ENCODE assay signal across 12 cellular contexts in genomic region chr1:28296401-28297220, GRCh38. TPM values are rescaled to one million over a fixed set of nuclear protein-coding genes. Genes with fewer than 3 reads are reported as not detected.
DNase-seq lines count a peak whose midpoint lies in the region; ATAC-seq, FAIRE-seq and TF ChIP-seq lines count a peak whose summit lies in the region.
"Had no signal": no experiment of that assay in that cellular context is flagged by ENCODE, and none has a peak within 500 bp of the region (broad histone marks: within the 10 kb centered on the region; RNA-seq: fewer than 3 reads in every experiment).

No MANE protein-coding gene starts in this region.

- no peaks in the 10 kb centered on the region for H3K36me3 Mint-ChIP-seq in activated CD4-positive, alpha-beta T cell treated with anti-CD3 and anti-CD28 coated beads, Interleukin-2, amount 10 ng/mL, durations not matched to agents 7 days and 5 days (ENCODE audit: low read depth)

- FAIRE-seq in HTR-8/SVneo (lab: Jason Lieb, UNC), result no peak

- CTCF ChIA-PET in activated CD4-positive, alpha-beta T cell treated with anti-CD3 and anti-CD28 coated beads, Interleukin-2, amount 10 ng/mL, durations not matched to agents 7 days and 5 days (lab: Charles Lee), result no interaction called here

- peaks cover 10% of the 10 kb centered on the region for H3K4me1 ChIP-seq in iPS-18a (ENCODE audit: control insufficient read depth, low read depth, low read length)
- H3K4me1 ChIP-seq: prostate gland had no signal

- H3K9me3 ChIP-seq in iPS-18a (ENCODE audit: control insufficient read depth, low read depth, low read length), result no peaks in the 10 kb centered on the region
- H3K9me3 ChIP-seq: prostate gland had no signal

- H3K27ac Mint-ChIP-seq in activated CD4-positive, alpha-beta T cell treated with anti-CD3 and anti-CD28 coated beads, Interleukin-2, amount 10 ng/mL, durations not matched to agents 7 days and 5 days, result no peak overlapping the region

- no peak overlapping the region for H3K9ac ChIP-seq in iPS-18a (ENCODE audit: low read length)

- TF ChIP-seq CTCF in GM20000 (IDR thresholded peaks at IDR 0.05; ENCODE audit: extremely low read depth, missing control alignments), result no peak

- peaks cover 15% of the 10 kb centered on the region for H3K27me3 Mint-ChIP-seq in activated CD4-positive, alpha-beta T cell treated with anti-CD3 and anti-CD28 coated beads, Interleukin-2, amount 10 ng/mL, durations not matched to agents 7 days and 5 days

- no peak overlapping the region for H3K27ac ChIP-seq in iPS-18a (ENCODE audit: low read length)
- H3K27ac ChIP-seq: dorsolateral prefrontal cortex, prostate gland had no signal

- intact Hi-C loops in sciatic nerve (cut with DNase I), result no loop called here

- no peaks in the 10 kb centered on the region for H3K36me3 ChIP-seq in iPS-18a (ENCODE audit: control insufficient read depth, low read depth, low read length)
- H3K36me3 ChIP-seq: prostate gland had no signal

- ATAC-seq in sciatic nerve, result peak; percentile 72
- no peak for ATAC-seq in GM19328 (IDR thresholded peaks at IDR 0.05; ENCODE audit: unreplicated experiment)

- DNase-seq in HTR-8/SVneo (ENCODE audit: insufficient read length, low spot score) (peak; percentile 68), T1000 (lab: John Stamatoyannopoulos, UW) (peak; percentile 11), sciatic nerve (ENCODE audit: low spot score) (no peak), HPDE6-E6E7 (ENCODE audit: extremely low spot score) (no peak), GM20000 (ENCODE audit: low spot score) (no peak)
- no peak for DNase-seq in activated CD4-positive, alpha-beta T cell treated with anti-CD3 and anti-CD28 coated beads, Interleukin-2, amount 10 ng/mL, durations not matched to agents 7 days and 5 days
- DNase-seq: activated CD4-positive, alpha-beta T cell treated with anti-CD3 and anti-CD28 coated beads, Interleukin-2, amount 50 U/mL, for 1 hour; dorsolateral prefrontal cortex; NCI-H2171 treated with DMSO at 0.1 percent for 48 hours had no signal

- POLR2A ChIA-PET in activated CD4-positive, alpha-beta T cell treated with anti-CD3 and anti-CD28 coated beads, Interleukin-2, amount 10 ng/mL, durations not matched to agents 7 days and 5 days (lab: Charles Lee), result no interaction called here

- H3K9me3 Mint-ChIP-seq in activated CD4-positive, alpha-beta T cell treated with anti-CD3 and anti-CD28 coated beads, Interleukin-2, amount 10 ng/mL, durations not matched to agents 7 days and 5 days, result no peaks in the 10 kb centered on the region

- H3K4me3 ChIP-seq in iPS-18a (ENCODE audit: low read length), result peak overlapping the region; percentile 23
- H3K4me3 ChIP-seq: dorsolateral prefrontal cortex, prostate gland had no signal

- peaks cover 14% of the 10 kb centered on the region for H3K4me1 Mint-ChIP-seq in activated CD4-positive, alpha-beta T cell treated with anti-CD3 and anti-CD28 coated beads, Interleukin-2, amount 10 ng/mL, durations not matched to agents 7 days and 5 days

- H3K4me3 Mint-ChIP-seq in activated CD4-positive, alpha-beta T cell treated with anti-CD3 and anti-CD28 coated beads, Interleukin-2, amount 10 ng/mL, durations not matched to agents 7 days and 5 days, result no peak overlapping the region

- no peaks in the 10 kb centered on the region for H3K27me3 ChIP-seq in iPS-18a (ENCODE audit: control insufficient read depth, insufficient read depth, low read length)

RNA-seq across cellular contexts. Expression of gene MED18, which starts 32.2 kb away (rescaled TPM):
- total RNA-seq in sciatic nerve, result 10.7 TPM
- 10 to 100 TPM; 22.7 to 23.7 TPM for total RNA-seq in activated CD4-positive, alpha-beta T cell treated with anti-CD3 and anti-CD28 coated beads, Interleukin-2, amount 10 ng/mL, durations not matched to agents 7 days and 5 days

RNA-seq across cellular contexts. Expression of gene SESN2, which starts 37.3 kb away (rescaled TPM):
- 5.8 TPM for total RNA-seq in sciatic nerve
- total RNA-seq in activated CD4-positive, alpha-beta T cell treated with anti-CD3 and anti-CD28 coated beads, Interleukin-2, amount 10 ng/mL, durations not matched to agents 7 days and 5 days, result 10 to 100 TPM; 11.7 to 11.8 TPM

Comparison
In these comparisons a context has a peak if more than half of its experiments do, and no peak if none do; other contexts are left out.
1. DNase-seq: peak in HTR-8/SVneo (single experiment) and T1000 (single experiment); none in sciatic nerve (single experiment), HPDE6-E6E7 (single experiment), activated CD4-positive, alpha-beta T cell treated with anti-CD3 and anti-CD28 coated beads, Interleukin-2, amount 10 ng/mL, durations not matched to agents 7 days and 5 days (single experiment) and GM20000 (single experiment).